Comparison of ENCODE assay signal across 24 cellular contexts in the genomic region with DNA sequence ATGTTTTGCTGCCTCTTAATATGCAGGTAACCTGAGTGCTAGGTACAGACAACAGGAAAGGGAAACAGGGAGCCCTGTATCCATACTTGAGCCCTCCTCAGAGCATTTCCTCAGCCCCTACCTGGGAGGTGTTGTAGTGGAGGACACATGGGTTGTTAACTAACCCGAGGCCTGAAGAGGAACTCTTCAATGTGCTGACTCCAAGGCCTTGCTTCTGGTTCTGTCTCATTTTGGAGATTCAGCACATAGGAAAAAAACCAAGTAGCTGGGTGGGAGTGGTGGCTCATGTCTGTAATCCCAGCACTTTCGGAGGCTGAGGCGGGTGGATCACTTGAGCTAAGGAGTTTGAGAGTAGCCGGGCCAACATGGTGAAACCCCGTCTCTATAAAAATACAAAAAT.
"Had no signal": no experiment of that assay in that cellular context is flagged by ENCODE, and none has a peak within 500 bp of the region (broad histone marks: within the 10 kb centered on the region; RNA-seq: fewer than 3 reads in every experiment).

No MANE protein-coding gene starts in this region.

- H3K4me2 ChIP-seq: smooth muscle cell had no signal

- H3K9me3 ChIP-seq: adrenal gland, ascending aorta, esophagus muscularis mucosa, gastrocnemius medialis, psoas muscle, sigmoid colon, stomach, suprapubic skin, tibial nerve had no signal

- H3K4me3 ChIP-seq: adrenal gland, ascending aorta, esophagus muscularis mucosa, gastrocnemius medialis, psoas muscle, sigmoid colon, smooth muscle cell, stomach, suprapubic skin, tibial nerve had no signal

- H3K4me1 ChIP-seq: adrenal gland, ascending aorta, gastrocnemius medialis, psoas muscle, sigmoid colon, stomach had no signal

- FAIRE-seq: colon, TTC549 had no signal

- H3K36me3 ChIP-seq: adrenal gland, ascending aorta, brain microvascular endothelial cell, gastrocnemius medialis, sigmoid colon, stomach, suprapubic skin, tibial nerve, WERI-Rb-1 had no signal

- DNase-seq: activated CD4-positive, CD25-positive, alpha-beta regulatory T cell treated with anti-CD3 and anti-CD28 coated beads, Interleukin-2, amount 50 U/mL, for 72 hours; activated CD8-positive, alpha-beta memory T cell treated with anti-CD3 and anti-CD28 coated beads, Interleukin-2, amount 50 U/mL, for 48 hours; activated naive CD4-positive, alpha-beta T cell; activated T-cell treated with anti-CD3 and anti-CD28 coated beads, Interleukin-2, amount 50 U/mL, for 4 hours; brain microvascular endothelial cell; central memory CD4-positive, alpha-beta T cell; islet precursor cell; left colon; natural killer cell; psoas muscle; sigmoid colon; stimulated activated CD4-positive, alpha-beta T cell treated with anti-CD3 and anti-CD28 coated beads, Interleukin-15, amount 100 ng/mL, for 24 hours; stomach; WERI-Rb-1 had no signal

- H3K27ac ChIP-seq: ascending aorta, brain microvascular endothelial cell, esophagus muscularis mucosa, gastrocnemius medialis, psoas muscle, sigmoid colon, stomach, suprapubic skin, WERI-Rb-1 had no signal

- H3K27me3 ChIP-seq: adrenal gland, ascending aorta, brain microvascular endothelial cell, gastrocnemius medialis, sigmoid colon, stomach, suprapubic skin, tibial nerve had no signal

- ATAC-seq: activated T-cell treated with anti-CD3 and anti-CD28 coated beads, Interleukin-2, amount 50 U/mL, for 4 hours; gastrocnemius medialis; left colon; natural killer cell; psoas muscle; stimulated activated memory B cell treated with anti-CD40 and anti-IgM and Interleukin-4, amounts not matched to agents 10 μg/mL and 1 μg/mL and 100 μg/mL, for 72 hours had no signal
